In the genomic region with DNA sequence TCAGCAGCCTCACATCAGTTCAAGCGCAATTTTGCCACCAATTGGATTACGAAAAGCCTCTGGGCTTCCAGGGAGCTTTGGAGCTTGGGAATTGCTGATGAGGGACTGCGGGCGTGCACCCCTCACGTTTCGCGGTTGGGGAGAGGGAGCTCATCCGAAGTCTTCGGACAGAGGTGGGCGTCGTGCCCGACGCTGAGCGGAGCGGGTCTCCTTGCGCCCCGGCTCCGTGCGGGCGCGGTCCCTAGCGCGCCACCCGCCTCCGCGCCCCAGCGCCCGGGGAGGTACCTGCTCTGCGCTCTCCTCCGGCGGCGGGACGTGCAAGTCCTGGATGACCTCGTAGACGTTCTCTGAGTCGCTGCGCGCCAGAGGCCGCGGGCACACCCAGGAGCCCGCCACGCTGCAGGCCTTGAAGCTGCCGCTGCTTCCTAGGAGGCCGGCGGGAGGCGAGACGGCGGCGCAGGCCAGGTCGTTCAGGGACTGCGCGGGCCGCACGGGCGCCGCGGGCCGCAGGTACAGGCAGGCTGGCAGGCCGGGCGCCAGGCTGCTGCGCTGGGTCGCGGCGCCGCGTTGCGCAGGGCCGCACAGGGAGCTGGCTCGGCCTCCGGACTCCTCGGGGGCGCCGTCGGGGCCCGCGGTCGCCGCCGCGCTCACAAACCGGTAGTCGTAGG, we compare ENCODE assay signal across 9 cellular contexts. TPM values are rescaled to one million over a fixed set of nuclear protein-coding genes. Genes with fewer than 3 reads are reported as not detected.
DNase-seq lines count a peak whose midpoint lies in the region; TF ChIP-seq lines count a peak whose summit lies in the region.
"Had no signal": no experiment of that assay in that cellular context is flagged by ENCODE, and none has a peak within 500 bp of the region (broad histone marks: within the 10 kb centered on the region; RNA-seq: fewer than 3 reads in every experiment).

No MANE protein-coding gene starts in this region.

- no peaks in the 10 kb centered on the region for H3K9me3 ChIP-seq in thyroid gland

- H3K36me3 Mint-ChIP-seq in chondrocyte (ENCODE audit: low read depth): no peaks in the 10 kb centered on the region

- H3K27me3 ChIP-seq in thyroid gland: no peaks in the 10 kb centered on the region

- TF ChIP-seq CTCF in VCaP (conservative IDR thresholded peaks at IDR 0.05): no peak
- no peak for TF ChIP-seq CTCF in thyroid gland (IDR thresholded peaks at IDR 0.05)
- no peak for TF ChIP-seq CTCF in chondrocyte (IDR thresholded peaks at IDR 0.05)

- TF ChIP-seq POLR2A in thyroid gland (IDR thresholded peaks at IDR 0.05): no peak

- no peak overlapping the region for H3K4me3 Mint-ChIP-seq in chondrocyte (ENCODE audit: unreplicated experiment)

- H3K4me1 ChIP-seq in thyroid gland: peaks cover 36 to 65% of the 10 kb centered on the region in 2 donors

- peaks cover 29% of the 10 kb centered on the region for H3K27me3 Mint-ChIP-seq in chondrocyte (ENCODE audit: low read depth)

- peaks cover 24% of the 10 kb centered on the region for H3K4me1 Mint-ChIP-seq in chondrocyte (ENCODE audit: low read depth)

- DNase-seq in activated effector memory CD4-positive, alpha-beta T cell treated with anti-CD3 and anti-CD28 coated beads, Interleukin-2, amount 50 U/mL, for 16 hours: peak; percentile 57
- no peak for DNase-seq in activated effector memory CD4-positive, alpha-beta T cell treated with Interleukin-2 at 50 U/mL for 16 hours
- peak; percentile 43 for DNase-seq in kidney tubule cell (ENCODE audit: low spot score)
- peak; percentile 56 to 58 for DNase-seq in thyroid gland
- DNase-seq in chondrocyte (ENCODE audit: low spot score): no peak
- no peak for DNase-seq in head of caudate nucleus
- no peak for DNase-seq in cortex of kidney (lab: John Stamatoyannopoulos, UW)
- DNase-seq: stimulated activated CD4-positive, alpha-beta T cell treated with anti-CD3 and anti-CD28 coated beads, Interleukin-4, amount 100 ng/mL, for 1 hour had no signal

- 46 to 62% methylated on average over 9 to 10 of the region's 82 CpGs for WGBS in thyroid gland, 2 donors

- no peak overlapping the region for H3K27ac Mint-ChIP-seq in chondrocyte (ENCODE audit: unreplicated experiment)

- intact Hi-C loops in thyroid gland (cut with DNase I): no loop called here
- intact Hi-C loops in head of caudate nucleus (cut with DNase I): no loop called here

- H3K27ac ChIP-seq in VCaP: peak overlapping the region; percentile 57
- no peak overlapping the region for H3K27ac ChIP-seq in thyroid gland

- no peak overlapping the region for H3K4me3 ChIP-seq in thyroid gland (replicated peaks in 1 of 3)

- H3K9me3 Mint-ChIP-seq in chondrocyte (ENCODE audit: low read depth): no peaks in the 10 kb centered on the region

- no peaks in the 10 kb centered on the region for H3K36me3 ChIP-seq in thyroid gland

RNA-seq across cellular contexts. Expression of gene ARHGAP27, which starts 3.2 kb away (rescaled TPM):
- total RNA-seq in thyroid gland: 10 to 100 TPM; 31.5 to 38.6 (median 33.1) TPM
- total RNA-seq in chondrocyte: 1.5 to 2.7 TPM (median 2.0 TPM) in 3 replicates

Comparison
In these comparisons a context has a peak if more than half of its experiments do, and no peak if none do; other contexts are left out.
1. DNase-seq: peak in activated effector memory CD4-positive, alpha-beta T cell treated with anti-CD3 and anti-CD28 coated beads, Interleukin-2, amount 50 U/mL, for 16 hours (single experiment), kidney tubule cell (single experiment) and thyroid gland (2 of 2); none in activated effector memory CD4-positive, alpha-beta T cell treated with Interleukin-2 at 50 U/mL for 16 hours (single experiment), chondrocyte (single experiment), head of caudate nucleus (0 of 42) and cortex of kidney (single experiment).